In the genomic region with DNA sequence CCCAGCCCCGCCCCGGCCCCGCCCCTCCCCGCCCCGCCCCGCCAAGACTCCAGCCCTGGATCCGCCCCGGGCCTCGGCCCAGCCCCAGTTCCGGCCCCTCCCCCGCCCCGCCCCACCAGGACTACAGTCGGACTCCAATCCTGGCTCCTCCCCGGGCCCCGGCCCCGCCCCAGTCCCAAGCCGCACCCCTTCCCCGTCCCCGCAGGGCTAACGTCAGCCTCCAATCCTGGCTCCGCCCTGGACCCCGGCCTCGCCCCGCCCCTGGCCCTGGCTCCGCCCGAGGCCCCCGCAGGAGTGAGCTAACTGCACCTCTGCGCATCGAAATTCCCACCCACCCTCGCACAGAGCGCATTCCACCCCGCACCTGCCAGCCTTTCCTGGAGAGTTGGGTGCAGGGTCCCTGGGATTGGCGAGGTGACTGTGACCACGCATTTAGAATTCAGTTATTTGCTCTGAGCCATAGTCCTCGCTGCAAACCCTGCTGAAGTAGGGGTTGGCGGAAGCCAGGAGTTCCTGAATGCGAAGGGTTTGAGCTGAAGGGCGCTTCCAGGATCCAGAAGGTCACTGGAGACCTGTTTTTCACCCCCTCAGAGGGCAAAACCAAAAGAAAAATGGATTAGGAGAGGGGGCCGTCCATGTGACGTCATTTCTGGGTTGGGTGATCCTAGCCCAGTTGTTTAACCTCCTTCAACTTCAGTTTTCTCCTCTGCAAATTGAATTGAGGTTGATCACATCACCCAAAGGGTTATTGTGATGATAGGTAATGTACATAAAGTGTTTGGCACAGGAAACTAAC, we compare ENCODE assay signal across 8 cellular contexts. TPM values are rescaled to one million over a fixed set of nuclear protein-coding genes. Genes with fewer than 3 reads are reported as not detected.
DNase-seq lines count a peak whose midpoint lies in the region; ATAC-seq, FAIRE-seq and TF ChIP-seq lines count a peak whose summit lies in the region.

No MANE protein-coding gene starts in this region.

- no peaks in the 10 kb centered on the region for H4K20me1 ChIP-seq in hepatocyte (ENCODE audit: insufficient read depth, poor library complexity, severe bottlenecking)

- DNase-seq in GM18507 (ENCODE audit: extremely low spot score, insufficient read length, low read depth) (peak; percentile 97), NCI-H187 treated with DMSO at 0.1 percent for 48 hours (lab: John Stamatoyannopoulos, UW) (peak; percentile 96), T-helper 9 cell (peak; percentile 99), astrocyte of the cerebellum (ENCODE audit: low read depth) (peak; percentile 82), hepatocyte (ENCODE audit: low spot score) (peak; percentile 98), retina (peak; percentile 84), HK-2 (ENCODE audit: unreplicated experiment) (no peak)

- peak overlapping the region; percentile 68 for H2AFZ ChIP-seq in hepatocyte

- peak overlapping the region; percentile 87 for H3K4me2 ChIP-seq in hepatocyte

- no peaks in the 10 kb centered on the region for H3K36me3 ChIP-seq in hepatocyte (replicated peaks; ENCODE audit: insufficient read depth, low read depth)

- 15% methylated on average over 16 of the region's 40 CpGs for WGBS in hepatocyte (ENCODE audit: low lambda C conversion rate, missing lambda C conversion rate)

- peaks cover 31% of the 10 kb centered on the region for H3K4me1 ChIP-seq in hepatocyte (ENCODE audit: insufficient read depth)

- no peaks in the 10 kb centered on the region for H3K9me2 ChIP-seq in hepatocyte (replicated peaks; ENCODE audit: insufficient read depth)

- H3K4me3 ChIP-seq in astrocyte of the cerebellum (ENCODE audit: low read depth, low read length) (peak overlapping the region; percentile 40), hepatocyte (peak overlapping the region; percentile 35)

- ATAC-seq in HG02943 (IDR thresholded peaks at IDR 0.05; ENCODE audit: low read depth, unreplicated experiment), result peak; percentile 69

- peaks cover 18% of the 10 kb centered on the region for H3K79me2 ChIP-seq in hepatocyte

- FAIRE-seq in GM18507 (lab: Jason Lieb, UNC), result peak; percentile 86

- in situ Hi-C loops in astrocyte of the cerebellum (cut with HindIII; ENCODE audit: low sequenced_read_pairs), result no loop called here

- peak overlapping the region; percentile 85 for H3K27ac ChIP-seq in hepatocyte

- no peaks in the 10 kb centered on the region for H3K27me3 ChIP-seq in hepatocyte

- no peaks in the 10 kb centered on the region for H3K9me3 ChIP-seq in hepatocyte (ENCODE audit: low read depth)

- TF ChIP-seq CTCF in astrocyte of the cerebellum (IDR thresholded peaks at IDR 0.05; ENCODE audit: low read depth, low read length, missing control alignments), result no peak
- TF ChIP-seq CTCF in hepatocyte (IDR thresholded peaks at IDR 0.05; ENCODE audit: poor library complexity), result no peak

RNA-seq across cellular contexts. Expression of a gene that starts 0.6 kb away (rescaled TPM):
- 26.0 and 36.8 TPM in 2 replicates for total RNA-seq in hepatocyte
- polyA plus RNA-seq in hepatocyte, result 39.3 and 54.1 TPM in 2 replicates

RNA-seq across cellular contexts. Expression of a gene that starts 16.5 kb away (rescaled TPM):
- total RNA-seq in hepatocyte, result 2.9 and 4.7 TPM in 2 replicates
- 0.80 and 1.5 TPM in 2 replicates for polyA plus RNA-seq in hepatocyte

RNA-seq across cellular contexts. Expression of a gene that starts 17.7 kb away (rescaled TPM):
- total RNA-seq in hepatocyte, result not detected in 2 replicates
- polyA plus RNA-seq in hepatocyte, result not detected in 2 replicates

RNA-seq across cellular contexts. Expression of a gene that starts 29.1 kb away (rescaled TPM):
- total RNA-seq in hepatocyte, result not detected in 2 replicates
- not detected in 2 replicates for polyA plus RNA-seq in hepatocyte

RNA-seq across cellular contexts. Expression of a gene that starts 52.4 kb away (rescaled TPM):
- 0.68 and 4.4 TPM in 2 replicates for total RNA-seq in hepatocyte
- polyA plus RNA-seq in hepatocyte, result 0.45 and 2.2 TPM in 2 replicates
